Comparison of ENCODE assay signal across 8 cellular contexts in the genomic region with DNA sequence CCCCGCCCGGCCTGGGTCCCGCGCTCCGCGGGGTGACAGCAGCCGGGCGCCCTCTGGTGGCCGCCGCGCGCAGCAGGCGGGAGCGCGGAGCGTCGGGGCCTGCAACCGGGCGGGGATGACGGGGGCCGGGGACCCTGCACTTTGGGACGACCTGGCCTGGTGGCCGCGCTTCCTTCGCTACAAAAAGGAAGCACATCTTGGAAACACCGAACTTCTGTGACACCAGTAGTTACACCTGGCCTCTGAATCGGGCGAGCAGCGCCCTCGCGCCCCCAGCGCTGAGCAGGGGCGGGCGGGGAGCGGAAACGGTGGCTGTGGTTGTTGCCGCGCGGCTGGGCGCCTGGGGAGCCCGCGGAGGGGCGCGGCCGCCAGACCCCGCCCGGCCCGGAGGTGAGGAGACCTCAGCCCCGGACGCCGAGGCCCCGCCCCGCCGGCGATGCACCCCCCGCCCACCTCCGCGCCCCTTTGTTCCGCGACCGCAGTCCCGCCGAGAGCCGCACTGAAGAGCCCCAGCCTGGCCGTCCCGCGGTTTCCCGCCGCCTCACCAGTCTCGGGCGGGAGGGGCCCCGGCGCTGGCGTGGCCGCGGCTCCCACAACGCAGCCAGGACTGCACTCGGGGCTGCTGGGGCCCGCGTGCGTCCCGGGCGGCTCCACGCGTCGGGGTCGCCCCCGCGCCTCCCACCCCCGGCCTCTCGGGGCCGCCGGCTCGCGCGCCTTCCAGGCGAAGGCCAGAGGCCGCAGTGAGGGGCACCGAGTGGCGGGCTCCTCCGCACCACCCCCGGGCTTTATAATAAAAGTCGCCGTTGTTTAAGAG.
DNase-seq lines count a peak whose midpoint lies in the region; ATAC-seq, FAIRE-seq and TF ChIP-seq lines count a peak whose summit lies in the region.

No MANE protein-coding gene starts in this region.

- DNase-seq in CD1c-positive myeloid dendritic cell (ENCODE audit: extremely low spot score) = peak; percentile 76
- DNase-seq in GM19239 (ENCODE audit: insufficient read length, low spot score) = peak; percentile 90
- peak; percentile 17 for DNase-seq in NCI-H748 treated with DMSO at 0.1 percent for 48 hours (lab: John Stamatoyannopoulos, UW)
- peak; percentile 36 to 46 for DNase-seq in activated CD8-positive, alpha-beta memory T cell treated with anti-CD3 and anti-CD28 coated beads for 4 hours (ENCODE audit: low read depth in 2 of 2)
- peak; percentile 49 for DNase-seq in epithelial cell of esophagus (ENCODE audit: low read depth)
- DNase-seq in stimulated activated naive B cell treated with anti-CD40 and anti-IgM and Interleukin-4, amounts not matched to agents 10 μg/mL and 1 μg/mL and 100 μg/mL, for 72 hours = peak; percentile 75

- H3K4me3 Mint-ChIP-seq in stimulated activated naive B cell treated with anti-CD40 and anti-IgM and Interleukin-4, amounts not matched to agents 10 μg/mL and 1 μg/mL and 100 μg/mL, for 72 hours = peak overlapping the region; percentile 83 to 85

- H3K36me3 Mint-ChIP-seq in stimulated activated naive B cell treated with anti-CD40 and anti-IgM and Interleukin-4, amounts not matched to agents 10 μg/mL and 1 μg/mL and 100 μg/mL, for 72 hours = no peaks in the 10 kb centered on the region

- no peaks in the 10 kb centered on the region for H3K9me3 ChIP-seq in muscle layer of duodenum (ENCODE audit: control insufficient read depth in 1 of 2, low read length in 2 of 2)

- peak overlapping the region; percentile 59 for H3K4me3 ChIP-seq in epithelial cell of esophagus (ENCODE audit: low read length)
- H3K4me3 ChIP-seq in muscle layer of duodenum (ENCODE audit: low read depth in 1 of 2, low read length in 2 of 2) = peak overlapping the region; percentile 50 to 67

- peak overlapping the region; percentile 96 for H3K27ac Mint-ChIP-seq in stimulated activated naive B cell treated with anti-CD40 and anti-IgM and Interleukin-4, amounts not matched to agents 10 μg/mL and 1 μg/mL and 100 μg/mL, for 72 hours

- no peak for FAIRE-seq in GM19239 (lab: Jason Lieb, UNC)

- H3K27me3 ChIP-seq in muscle layer of duodenum (ENCODE audit: low read depth, low read length) = no peaks in the 10 kb centered on the region

- H3K4me1 Mint-ChIP-seq in stimulated activated naive B cell treated with anti-CD40 and anti-IgM and Interleukin-4, amounts not matched to agents 10 μg/mL and 1 μg/mL and 100 μg/mL, for 72 hours = peaks cover 52 to 75% of the 10 kb centered on the region in 2 donors

- H3K27me3 Mint-ChIP-seq in stimulated activated naive B cell treated with anti-CD40 and anti-IgM and Interleukin-4, amounts not matched to agents 10 μg/mL and 1 μg/mL and 100 μg/mL, for 72 hours = no peaks in the 10 kb centered on the region

- TF ChIP-seq CTCF in epithelial cell of esophagus (IDR thresholded peaks at IDR 0.05; ENCODE audit: insufficient read depth, low read depth, low read length, missing control alignments) = peak; percentile 27

- no peak overlapping the region for H3K27ac ChIP-seq in muscle layer of duodenum (ENCODE audit: low read length)

- no peaks in the 10 kb centered on the region for H3K9me3 Mint-ChIP-seq in stimulated activated naive B cell treated with anti-CD40 and anti-IgM and Interleukin-4, amounts not matched to agents 10 μg/mL and 1 μg/mL and 100 μg/mL, for 72 hours

- peak; percentile 73 for ATAC-seq in HG03432 (IDR thresholded peaks at IDR 0.05; ENCODE audit: unreplicated experiment)
- peak; percentile 64 to 72 for ATAC-seq in stimulated activated naive B cell treated with anti-CD40 and anti-IgM and Interleukin-4, amounts not matched to agents 10 μg/mL and 1 μg/mL and 100 μg/mL, for 72 hours (replicated peaks)

- no peaks in the 10 kb centered on the region for H3K4me1 ChIP-seq in muscle layer of duodenum (ENCODE audit: control insufficient read depth in 1 of 2, insufficient read depth in 2 of 2, low read length in 2 of 2)

- no peaks in the 10 kb centered on the region for H3K36me3 ChIP-seq in muscle layer of duodenum (ENCODE audit: control insufficient read depth in 1 of 2, insufficient read depth in 2 of 2, low read length in 2 of 2)

Comparison
In these comparisons a context has a peak if more than half of its experiments do, and no peak if none do; other contexts are left out.
1. DNase-seq: peak in every context shown above with its lines; median percentile 90 in GM19239; 76 in CD1c-positive myeloid dendritic cell; 75 in stimulated activated naive B cell treated with anti-CD40 and anti-IgM and Interleukin-4, amounts not matched to agents 10 μg/mL and 1 μg/mL and 100 μg/mL, for 72 hours; 49 in epithelial cell of esophagus; 41 in activated CD8-positive, alpha-beta memory T cell treated with anti-CD3 and anti-CD28 coated beads for 4 hours; 17 in NCI-H748 treated with DMSO at 0.1 percent for 48 hours.